17 cellular contexts compared by ENCODE assay signal in genomic region chr12:54472494-54473262, GRCh38. TPM values are rescaled to one million over a fixed set of nuclear protein-coding genes. Genes with fewer than 3 reads are reported as not detected.
DNase-seq lines count a peak whose midpoint lies in the region; ATAC-seq and TF ChIP-seq lines count a peak whose summit lies in the region.
"Had no signal": no experiment of that assay in that cellular context is flagged by ENCODE, and none has a peak within 500 bp of the region (broad histone marks: within the 10 kb centered on the region; RNA-seq: fewer than 3 reads in every experiment).

No MANE protein-coding gene starts in this region.

- TF ChIP-seq CTCF in OCI-LY3 (IDR thresholded peaks at IDR 0.05; ENCODE audit: low read depth, low read length) (no peak), testis (IDR thresholded peaks at IDR 0.05) (no peak)

- H3K27me3 Mint-ChIP-seq in activated naive CD4-positive, alpha-beta T cell treated with anti-CD3 and anti-CD28 coated beads, Interleukin-2, amount 50 U/mL, for 24 hours: peaks cover 5% of the 10 kb centered on the region
- peaks cover 2% of the 10 kb centered on the region for H3K27me3 Mint-ChIP-seq in activated naive CD8-positive, alpha-beta T cell treated with anti-CD3 and anti-CD28 coated beads, Interleukin-2, amount 50 U/mL, for 24 hours

- no peaks in the 10 kb centered on the region for H4K20me1 ChIP-seq in OCI-LY3 (ENCODE audit: insufficient read depth, low read length)

- WGBS in testis, 2 donors: 66 to 81% methylated on average over 15 of the region's 15 CpGs

- intact Hi-C loops in testis (cut with DNase I; ENCODE audit: low total_unique reads): no loop called here

- peak overlapping the region; percentile 71 for H3K9ac ChIP-seq in OCI-LY3 (ENCODE audit: low read length)

- peak overlapping the region; percentile 45 for H3K4me2 ChIP-seq in OCI-LY3 (ENCODE audit: low read length)

- peak overlapping the region; percentile 81 for H3K4me3 ChIP-seq in OCI-LY3 (ENCODE audit: low read length)
- H3K4me3 ChIP-seq in testis: peak overlapping the region; percentile 50 to 59
- H3K4me3 ChIP-seq: left ventricle myocardium inferior, skin epidermis, thyroid gland had no signal

- no peak for TF ChIP-seq POLR2A in testis (IDR thresholded peaks at IDR 0.05)

- peak overlapping the region; percentile 24; the same call in 1 of the 2 replicates for H3K27ac ChIP-seq in OCI-LY3 (ENCODE audit: low read length)
- peak overlapping the region in 1 of 2 donors; percentile 71 for H3K27ac ChIP-seq in testis
- H3K27ac ChIP-seq: left ventricle myocardium inferior, Peyer's patch, skin epidermis, thyroid gland had no signal

- H3K27me3 ChIP-seq in OCI-LY3 (ENCODE audit: low read depth, low read length): peaks cover 9% of the 10 kb centered on the region; the same call in 1 of the 2 replicates
- no peaks in the 10 kb centered on the region for H3K27me3 ChIP-seq in testis
- H3K27me3 ChIP-seq: Peyer's patch, thyroid gland had no signal

- H3K9me3 Mint-ChIP-seq in activated naive CD4-positive, alpha-beta T cell treated with anti-CD3 and anti-CD28 coated beads, Interleukin-2, amount 50 U/mL, for 24 hours: no peaks in the 10 kb centered on the region
- no peaks in the 10 kb centered on the region for H3K9me3 Mint-ChIP-seq in activated naive CD8-positive, alpha-beta T cell treated with anti-CD3 and anti-CD28 coated beads, Interleukin-2, amount 50 U/mL, for 24 hours
- H3K9me3 Mint-ChIP-seq: activated T-helper 1 cell treated with anti-CD3 and anti-CD28 coated beads, Interleukin-12 subunit alpha, Interleukin-12 subunit beta, Interleukin-2, Interleukin-4 antibody, amounts not matched to agents 30 ng/mL and 10 ng/mL and 1 ng/mL, durations not matched to agents 14 hours and 24 hours and 36 hours had no signal

- H3K27ac Mint-ChIP-seq in activated naive CD4-positive, alpha-beta T cell treated with anti-CD3 and anti-CD28 coated beads, Interleukin-2, amount 50 U/mL, for 24 hours: peak overlapping the region; percentile 27
- no peak overlapping the region for H3K27ac Mint-ChIP-seq in activated naive CD8-positive, alpha-beta T cell treated with anti-CD3 and anti-CD28 coated beads, Interleukin-2, amount 50 U/mL, for 24 hours
- H3K27ac Mint-ChIP-seq: activated T-helper 1 cell treated with anti-CD3 and anti-CD28 coated beads, Interleukin-12 subunit alpha, Interleukin-12 subunit beta, Interleukin-2, Interleukin-4 antibody, amounts not matched to agents 30 ng/mL and 10 ng/mL and 1 ng/mL, durations not matched to agents 14 hours and 24 hours and 36 hours had no signal

- H3K4me1 ChIP-seq in OCI-LY3 (ENCODE audit: low read length) (no peaks in the 10 kb centered on the region), testis (no peaks in the 10 kb centered on the region)
- H3K4me1 ChIP-seq: left ventricle myocardium inferior, Peyer's patch, thyroid gland had no signal

- no peak for ATAC-seq in activated naive CD8-positive, alpha-beta T cell treated with anti-CD3 and anti-CD28 coated beads, Interleukin-2, amount 50 U/mL, for 24 hours
- no peak for ATAC-seq in HG02870 (IDR thresholded peaks at IDR 0.05; ENCODE audit: unreplicated experiment)

- H3K9me3 ChIP-seq in OCI-LY3 (ENCODE audit: insufficient read depth, low read length): no peaks in the 10 kb centered on the region
- no peaks in the 10 kb centered on the region for H3K9me3 ChIP-seq in testis
- H3K9me3 ChIP-seq: left ventricle myocardium inferior, Peyer's patch, thyroid gland had no signal

- peaks cover 19% of the 10 kb centered on the region for H3K79me2 ChIP-seq in OCI-LY3 (ENCODE audit: low read length)

- no peaks in the 10 kb centered on the region for H3K36me3 ChIP-seq in OCI-LY3 (replicated peaks; ENCODE audit: low read depth, low read length)
- H3K36me3 ChIP-seq in testis (ENCODE audit: low read depth, missing control alignments): no peaks in the 10 kb centered on the region
- H3K36me3 ChIP-seq: left ventricle myocardium inferior, Peyer's patch, thyroid gland had no signal

- H3K4me1 Mint-ChIP-seq in activated naive CD4-positive, alpha-beta T cell treated with anti-CD3 and anti-CD28 coated beads, Interleukin-2, amount 50 U/mL, for 24 hours: no peaks in the 10 kb centered on the region
- H3K4me1 Mint-ChIP-seq in activated naive CD8-positive, alpha-beta T cell treated with anti-CD3 and anti-CD28 coated beads, Interleukin-2, amount 50 U/mL, for 24 hours: no peaks in the 10 kb centered on the region

- no peak for DNase-seq in activated naive CD4-positive, alpha-beta T cell (lab: John Stamatoyannopoulos, UW)
- no peak for DNase-seq in activated naive CD8-positive, alpha-beta T cell treated with anti-CD3 and anti-CD28 coated beads, Interleukin-2, amount 50 U/mL, for 24 hours
- no peak for DNase-seq in testis
- DNase-seq in effector CD8-positive, alpha-beta T cell (lab: John Stamatoyannopoulos, UW): no peak
- no peak for DNase-seq in inferior parietal cortex (ENCODE audit: extremely low spot score)
- DNase-seq: foreskin melanocyte, NCI-H2107, NCI-H526 treated with DMSO at 0.1 percent for 48 hours, SW 1271, thyroid gland had no signal

- no peaks in the 10 kb centered on the region for H3K36me3 Mint-ChIP-seq in activated naive CD4-positive, alpha-beta T cell treated with anti-CD3 and anti-CD28 coated beads, Interleukin-2, amount 50 U/mL, for 24 hours
- H3K36me3 Mint-ChIP-seq in activated naive CD8-positive, alpha-beta T cell treated with anti-CD3 and anti-CD28 coated beads, Interleukin-2, amount 50 U/mL, for 24 hours (ENCODE audit: low read depth): no peaks in the 10 kb centered on the region

- peak overlapping the region; percentile 53 for H3K4me3 Mint-ChIP-seq in activated naive CD4-positive, alpha-beta T cell treated with anti-CD3 and anti-CD28 coated beads, Interleukin-2, amount 50 U/mL, for 24 hours
- H3K4me3 Mint-ChIP-seq in activated naive CD8-positive, alpha-beta T cell treated with anti-CD3 and anti-CD28 coated beads, Interleukin-2, amount 50 U/mL, for 24 hours: peak overlapping the region; percentile 57
- H3K4me3 Mint-ChIP-seq: activated T-helper 1 cell treated with anti-CD3 and anti-CD28 coated beads, Interleukin-12 subunit alpha, Interleukin-12 subunit beta, Interleukin-2, Interleukin-4 antibody, amounts not matched to agents 30 ng/mL and 10 ng/mL and 1 ng/mL, durations not matched to agents 14 hours and 24 hours and 36 hours had no signal

- H2AFZ ChIP-seq in OCI-LY3 (ENCODE audit: low read depth, low read length): 0 out of 2 replicates have a peak overlapping the region, but pooled peaks have one; percentile 22

RNA-seq across cellular contexts. Expression of gene GTSF1, which starts 0.7 kb away (rescaled TPM):
- 100 to 1,000 TPM; 109 to 191 TPM for total RNA-seq in testis
- polyA plus RNA-seq in testis (ENCODE audit: insufficient read depth, low read depth, low replicate concordance): 456 TPM
- total RNA-seq: left ventricle myocardium inferior had no signal

RNA-seq across cellular contexts. Expression of gene NCKAP1L, which starts 24.9 kb away (rescaled TPM):
- 1 to 10 TPM; 4.0 to 5.0 TPM for total RNA-seq in testis
- 9.0 TPM for polyA plus RNA-seq in testis (ENCODE audit: insufficient read depth, low read depth, low replicate concordance)

RNA-seq across cellular contexts. Expression of gene ITGA5, which starts 53.6 kb away (rescaled TPM):
- 10 to 100 TPM in 1 of 2 donors, 1 to 10 TPM in 1; 9.0 to 10.7 TPM for total RNA-seq in testis
- polyA plus RNA-seq in testis (ENCODE audit: insufficient read depth, low read depth, low replicate concordance): 16.3 TPM
